26 cellular contexts compared by ENCODE assay signal in genomic region chr12:109266106-109266879, GRCh38. TPM values are rescaled to one million over a fixed set of nuclear protein-coding genes. Genes with fewer than 3 reads are reported as not detected.
"Had no signal": no experiment of that assay in that cellular context is flagged by ENCODE, and none has a peak within 500 bp of the region (broad histone marks: within the 10 kb centered on the region; RNA-seq: fewer than 3 reads in every experiment).

No MANE protein-coding gene starts in this region.

- H3K36me3 ChIP-seq: neural progenitor cell had no signal

- H3K9me3 ChIP-seq: prostate gland, right lobe of liver had no signal

- H3K27me3 ChIP-seq: dorsolateral prefrontal cortex, esophagus muscularis mucosa, foreskin keratinocyte, neural progenitor cell, right lobe of liver, stomach, upper lobe of left lung had no signal

- H3K4me3 ChIP-seq: dorsolateral prefrontal cortex, esophagus muscularis mucosa, lung, neural progenitor cell, prostate gland, right lobe of liver, skin epidermis, stomach, upper lobe of left lung had no signal

- H3K27ac ChIP-seq: epithelial cell of prostate, foreskin keratinocyte, neural progenitor cell, parathyroid adenoma, right lobe of liver, stomach, upper lobe of left lung had no signal

- H3K4me1 ChIP-seq: foreskin keratinocyte, neural progenitor cell, parathyroid adenoma, prostate gland, right lobe of liver, stomach had no signal

- H3K9ac ChIP-seq: neural progenitor cell, parathyroid adenoma had no signal

- H3K4me2 ChIP-seq: neural progenitor cell had no signal

- H2AFZ ChIP-seq: neural progenitor cell, parathyroid adenoma had no signal

- ATAC-seq: foreskin keratinocyte; stimulated activated naive B cell treated with anti-CD40 and anti-IgM and Interleukin-4, amounts not matched to agents 10 μg/mL and 1 μg/mL and 100 μg/mL, for 72 hours had no signal

- DNase-seq: cortex of kidney; dorsolateral prefrontal cortex; effector memory CD4-positive, alpha-beta T cell; foreskin keratinocyte; kidney; left cardiac atrium; left ventricle myocardium superior; mesenchymal stem cell; midbrain; occipital lobe; retina; right lobe of liver; stimulated activated CD4-positive, alpha-beta T cell treated with anti-CD3 and anti-CD28 coated beads, Interleukin-2, amount 100 ng/mL, for 24 hours; stimulated activated CD4-positive, alpha-beta T cell treated with anti-CD3 and anti-CD28 coated beads, Interleukin-4, amount 100 ng/mL, for 4 hours; stimulated activated naive B cell treated with anti-CD40 and anti-IgM and Interleukin-4, amounts not matched to agents 10 μg/mL and 1 μg/mL and 100 μg/mL, for 72 hours; stomach; substantia nigra; upper lobe of left lung had no signal

- H3K79me2 ChIP-seq: parathyroid adenoma had no signal

RNA-seq across cellular contexts. Expression of gene FOXN4, which starts 42.8 kb away (rescaled TPM):
- total RNA-seq: esophagus muscularis mucosa; foreskin keratinocyte; kidney; left cardiac atrium; left ventricle myocardium superior; natural killer cell treated with Interleukin-12 subunit alpha and Interleukin-12 subunit beta and Interleukin-15 and Interleukin-18, amount 100 ng/mL, for 72 hours; stomach had no signal
- polyA plus RNA-seq: foreskin keratinocyte, stomach had no signal
